ENCODE assay signal across 28 cellular contexts in genomic region chr1:153358691-153358975, GRCh38. TPM values are rescaled to one million over a fixed set of nuclear protein-coding genes. Genes with fewer than 3 reads are reported as not detected.
A peak's percentile ranks its signal among the peaks of the same experiment; 100 is the strongest.
DNase-seq lines count a peak whose midpoint lies in the region; ATAC-seq, FAIRE-seq and TF ChIP-seq lines count a peak whose summit lies in the region.
"Had no signal": no experiment of that assay in that cellular context is flagged by ENCODE, and none has a peak within 500 bp of the region (broad histone marks: within the 10 kb centered on the region; RNA-seq: fewer than 3 reads in every experiment).

No MANE protein-coding gene starts in this region.

- H3K27me3 ChIP-seq in GM23338 (ENCODE audit: insufficient read depth) (no peaks in the 10 kb centered on the region), adrenal gland (peaks cover 1% of the 10 kb centered on the region), esophagus squamous epithelium (no peaks in the 10 kb centered on the region), spleen (replicated peaks in 1 of 7) (peaks cover 0 to 14% (median 0%) of the 10 kb centered on the region in 7 donors), thyroid gland (no peaks in the 10 kb centered on the region)
- H3K27me3 ChIP-seq: pancreas, right lobe of liver had no signal

- ATAC-seq in GM23338 = no peak
- no peak for ATAC-seq in HG02763 (IDR thresholded peaks at IDR 0.05; ENCODE audit: unreplicated experiment)
- ATAC-seq: natural killer cell, pancreas had no signal

- 89% methylated on average over 3 of the region's 3 CpGs for WGBS in adrenal gland, 4 donors
- 59 to 72% methylated on average over 3 of the region's 3 CpGs for WGBS in esophagus squamous epithelium, 2 donors
- 71 to 92% (median 87%) methylated on average over 3 of the region's 3 CpGs for WGBS in spleen, 5 donors
- WGBS in thyroid gland, 2 donors = 82 to 89% methylated on average over 3 of the region's 3 CpGs

- H3K79me2 ChIP-seq in GM23338 (replicated peaks; ENCODE audit: insufficient read depth) = no peaks in the 10 kb centered on the region

- TF ChIP-seq CTCF in GM23338 (conservative IDR thresholded peaks at IDR 0.05; ENCODE audit: low read depth in 2 of 2) = no peak
- no peak for TF ChIP-seq CTCF in adrenal gland (IDR thresholded peaks at IDR 0.05)
- TF ChIP-seq CTCF in esophagus squamous epithelium (IDR thresholded peaks at IDR 0.05) = no peak
- no peak for TF ChIP-seq CTCF in spleen (IDR thresholded peaks at IDR 0.05 in 8 of 11, conservative IDR thresholded peaks at IDR 0.05 in 3 of 11)
- TF ChIP-seq CTCF in thyroid gland (IDR thresholded peaks at IDR 0.05) = no peak

- no peak overlapping the region for H3K27ac ChIP-seq in GM23338 (ENCODE audit: low read depth)
- H3K27ac ChIP-seq in adrenal gland = peak overlapping the region in 3 of 5 donors; percentile 19 to 82 (median 56)
- H3K27ac ChIP-seq in esophagus squamous epithelium = peak overlapping the region; percentile 86 to 94 (median 93)
- peak overlapping the region in 7 of 8 donors; percentile 71 to 95 (median 86) for H3K27ac ChIP-seq in spleen
- no peak overlapping the region for H3K27ac ChIP-seq in thyroid gland
- H3K27ac ChIP-seq: pancreas had no signal

- intact Hi-C loops in adrenal gland (cut with DNase I) (no loop called here), esophagus squamous epithelium (cut with DNase I) (loop anchor here (5.0 kb wide), 1 partner anchor 134 kb away; no protein-coding TSS in a partner anchor), spleen (cut with DNase I; ENCODE audit: low total_unique reads) (loop anchor here (10.0 kb wide), 1 partner anchor 206 kb away; the partner anchor contains the start of gene S100A2), thyroid gland (cut with DNase I) (no loop called here)

- H3K9me2 ChIP-seq in GM23338 (ENCODE audit: insufficient read depth) = no peaks in the 10 kb centered on the region; the same call in 1 of the 2 replicates

- peaks cover 8% of the 10 kb centered on the region; the same call in 1 of the 3 replicates for H3K4me1 Mint-ChIP-seq in GM23338
- peaks cover 0 to 4% of the 10 kb centered on the region in 2 donors for H3K4me1 Mint-ChIP-seq in immature natural killer cell

- DNase-seq in GM23338 (ENCODE audit: low spot score) = no peak
- peak in 2 of 7 donors; percentile 7 to 20 for DNase-seq in adrenal gland
- DNase-seq in esophagus squamous epithelium (lab: John Stamatoyannopoulos, UW) = no peak
- DNase-seq in spleen = peak; percentile 35
- DNase-seq in immature natural killer cell = no peak
- no peak for DNase-seq in H54 (ENCODE audit: insufficient read length, low spot score)
- no peak for DNase-seq in thyroid gland
- DNase-seq: activated CD4-positive, alpha-beta T cell treated with anti-CD3 and anti-CD28 coated beads for 48 hours; activated naive CD4-positive, alpha-beta T cell; activated T-cell treated with anti-CD3 and anti-CD28 coated beads, Interleukin-2, amount 50 U/mL, for 48 hours; COR-L47; DMS79 treated with DMSO at 0.1 percent for 48 hours; glutamatergic neuron; natural killer cell; NCI-H1694; NCI-H2171; NCI-H69; pancreas; trophoblast cell had no signal

- H4K20me1 ChIP-seq in GM23338 (replicated peaks; ENCODE audit: insufficient read depth) = no peaks in the 10 kb centered on the region

- TF ChIP-seq POLR2A in adrenal gland (IDR thresholded peaks at IDR 0.05) (no peak), esophagus squamous epithelium (IDR thresholded peaks at IDR 0.05) (no peak), spleen (IDR thresholded peaks at IDR 0.05) (no peak), H54 (IDR thresholded peaks at IDR 0.05; ENCODE audit: low read depth, low read length) (no peak), thyroid gland (IDR thresholded peaks at IDR 0.05) (no peak)

- H3K4me3 ChIP-seq in GM23338 (no peak overlapping the region), adrenal gland (peak overlapping the region in 1 of 4 donors; percentile 36), esophagus squamous epithelium (peak overlapping the region; percentile 33 to 64 (median 46)), spleen (peak overlapping the region in 6 of 8 donors; percentile 29 to 64 (median 42)), thyroid gland (replicated peaks in 1 of 3) (no peak overlapping the region)

- no peak overlapping the region for H3K4me2 ChIP-seq in GM23338

- H3K9me3 Mint-ChIP-seq in GM23338 = no peaks in the 10 kb centered on the region
- no peaks in the 10 kb centered on the region for H3K9me3 Mint-ChIP-seq in immature natural killer cell
- H3K9me3 Mint-ChIP-seq: natural killer cell; stimulated activated naive CD8-positive, alpha-beta T cell treated with anti-CD3 and anti-CD28 coated beads, Interleukin-15, Interleukin-2, amounts not matched to agents 100 ng/mL and 50 ng/mL, for 24 hours had no signal

- H2AFZ ChIP-seq in GM23338 = peak overlapping the region; percentile 74; the same call in 1 of the 2 replicates

- H3K4me3 Mint-ChIP-seq in GM23338 (no peak overlapping the region), immature natural killer cell (no peak overlapping the region)
- H3K4me3 Mint-ChIP-seq: natural killer cell; stimulated activated naive CD8-positive, alpha-beta T cell treated with anti-CD3 and anti-CD28 coated beads, Interleukin-15, Interleukin-2, amounts not matched to agents 100 ng/mL and 50 ng/mL, for 24 hours had no signal

- no peak for FAIRE-seq in H54 (lab: Jason Lieb, UNC)
- FAIRE-seq: colon, pancreas had no signal

- H3K36me3 ChIP-seq in GM23338 (ENCODE audit: insufficient read depth) (no peaks in the 10 kb centered on the region), adrenal gland (replicated peaks in 1 of 2) (no peaks in the 10 kb centered on the region), esophagus squamous epithelium (no peaks in the 10 kb centered on the region), spleen (peaks cover 0 to 27% (median 0%) of the 10 kb centered on the region in 6 donors), thyroid gland (no peaks in the 10 kb centered on the region)
- H3K36me3 ChIP-seq: pancreas, right lobe of liver had no signal

- no peaks in the 10 kb centered on the region for H3F3A ChIP-seq in GM23338 (replicated peaks; ENCODE audit: low read depth)

- H3K27ac Mint-ChIP-seq in GM23338 (no peak overlapping the region), immature natural killer cell (no peak overlapping the region)
- H3K27ac Mint-ChIP-seq: natural killer cell; stimulated activated naive CD8-positive, alpha-beta T cell treated with anti-CD3 and anti-CD28 coated beads, Interleukin-15, Interleukin-2, amounts not matched to agents 100 ng/mL and 50 ng/mL, for 24 hours had no signal

- H3K4me1 ChIP-seq in GM23338 (ENCODE audit: insufficient read depth) (no peaks in the 10 kb centered on the region), adrenal gland (replicated peaks in 1 of 2) (no peaks in the 10 kb centered on the region), esophagus squamous epithelium (peaks cover 21 to 75% (median 32%) of the 10 kb centered on the region in 3 donors), spleen (peaks cover 4 to 53% (median 15%) of the 10 kb centered on the region in 6 donors), thyroid gland (no peaks in the 10 kb centered on the region)
- H3K4me1 ChIP-seq: pancreas had no signal

- H3K9me3 ChIP-seq in adrenal gland (replicated peaks in 1 of 3) (no peaks in the 10 kb centered on the region), esophagus squamous epithelium (no peaks in the 10 kb centered on the region), spleen (no peaks in the 10 kb centered on the region), thyroid gland (no peaks in the 10 kb centered on the region)
- H3K9me3 ChIP-seq: pancreas, right lobe of liver had no signal

- H3K36me3 Mint-ChIP-seq in GM23338 (ENCODE audit: low read depth) (no peaks in the 10 kb centered on the region), immature natural killer cell (peaks cover 0 to 3% (median 0%) of the 10 kb centered on the region in 3 donors)
- H3K36me3 Mint-ChIP-seq: natural killer cell had no signal

- H3K27me3 Mint-ChIP-seq in GM23338 (ENCODE audit: insufficient read depth, low read depth, poor library complexity) (peaks cover 5% of the 10 kb centered on the region), immature natural killer cell (ENCODE audit: low read depth in 3 of 3) (peaks cover 0 to 8% (median 2%) of the 10 kb centered on the region in 3 donors)

RNA-seq across cellular contexts. Expression of gene S100A9, which starts 1.0 kb away (rescaled TPM):
- total RNA-seq in GM23338 (2014; rRNA removed; shearing (Covaris generic)) = not detected in 2 replicates
- not detected in 2 replicates for polyA plus RNA-seq in GM23338 (2016; fragmentation: Nextera tagmentation; extraction: Ambion mirVana)
- 100 to 1,000 TPM in 6 of 8 donors, 10 to 100 TPM in 2; 30.9 to 544 (median 192) TPM for total RNA-seq in adrenal gland
- polyA plus RNA-seq in adrenal gland = 100 to 1,000 TPM in 2 of 3 donors, 10 to 100 TPM in 1; 73.9 to 228 (median 151) TPM
- total RNA-seq in esophagus squamous epithelium = over 10,000 TPM; 15,145 to 90,256 (median 57,331) TPM
- total RNA-seq in spleen = 1,000 to 10,000 TPM in 6 of 7 donors, 100 to 1,000 TPM in 1; 961 to 6,984 (median 2,755) TPM
- 1,000 to 10,000 TPM in 2 of 3 donors, 100 to 1,000 TPM in 1; 947 to 4,509 (median 1,446) TPM for polyA plus RNA-seq in spleen
- 100 to 1,000 TPM in 1 of 3 donors, 10 to 100 TPM in 2; 38.1 to 109 (median 86.0) TPM for polyA plus RNA-seq in immature natural killer cell
- total RNA-seq in thyroid gland = 100 to 1,000 TPM in 1 of 4 donors, 10 to 100 TPM in 3; 36.2 to 285 (median 66.0) TPM
- total RNA-seq: H7, SK-MEL-5 had no signal
- polyA plus RNA-seq: BJ had no signal

RNA-seq across cellular contexts. Expression of gene PGLYRP4, which starts 10.0 kb away (rescaled TPM):
- not detected in 2 replicates for total RNA-seq in GM23338 (2014; rRNA removed; shearing (Covaris generic))
- not detected in 2 replicates for polyA plus RNA-seq in GM23338 (2016; fragmentation: Nextera tagmentation; extraction: Ambion mirVana)
- total RNA-seq in adrenal gland = not detected
- polyA plus RNA-seq in adrenal gland = not detected
- 10 to 100 TPM in 1 of 4 donors, 1 to 10 TPM in 3; 4.2 to 15.1 (median 6.9) TPM for total RNA-seq in esophagus squamous epithelium
- total RNA-seq in spleen = not detected
- polyA plus RNA-seq in spleen = under 1 TPM in 1 of 3 donors, not detected in 2; 0.18 TPM
- polyA plus RNA-seq in immature natural killer cell = not detected
- not detected for total RNA-seq in thyroid gland
- total RNA-seq: H7; natural killer cell; right lobe of liver; SK-MEL-5; T-helper 1 cell treated with Interleukin-12 subunit alpha and Interleukin-12 subunit beta and Interleukin-4 antibody, amounts not matched to agents 30 ng/mL and 1 ng/mL, for 36 hours had no signal
- polyA plus RNA-seq: adipose tissue, BJ, pancreas had no signal

RNA-seq across cellular contexts. Expression of gene S100A12, which starts 16.8 kb away (rescaled TPM):
- not detected in 2 replicates for total RNA-seq in GM23338 (2014; rRNA removed; shearing (Covaris generic))
- not detected in 2 replicates for polyA plus RNA-seq in GM23338 (2016; fragmentation: Nextera tagmentation; extraction: Ambion mirVana)
- 1 to 10 TPM in 5 of 8 donors, not detected in 3; 1.1 to 2.2 (median 1.4) TPM for total RNA-seq in adrenal gland
- 1 to 10 TPM; 4.7 to 9.1 (median 5.9) TPM for polyA plus RNA-seq in adrenal gland
- total RNA-seq in esophagus squamous epithelium = 100 to 1,000 TPM in 1 of 4 donors, 10 to 100 TPM in 3; 16.2 to 154 (median 49.0) TPM
- 1,000 to 10,000 TPM in 1 of 7 donors, 100 to 1,000 TPM in 6; 138 to 1,354 (median 270) TPM for total RNA-seq in spleen
- 100 to 1,000 TPM; 126 to 567 (median 139) TPM for polyA plus RNA-seq in spleen
- 1 to 10 TPM in 2 of 3 donors, under 1 TPM in 1; 0.87 to 3.8 (median 2.6) TPM for polyA plus RNA-seq in immature natural killer cell
- total RNA-seq in thyroid gland = not detected
- total RNA-seq: H7; SK-MEL-5; T-helper 1 cell treated with Interleukin-12 subunit alpha and Interleukin-12 subunit beta and Interleukin-4 antibody, amounts not matched to agents 30 ng/mL and 1 ng/mL, for 36 hours had no signal
- polyA plus RNA-seq: BJ had no signal

RNA-seq across cellular contexts. Expression of gene S100A8, which starts 32.2 kb away (rescaled TPM):
- total RNA-seq in GM23338 (2014; rRNA removed; shearing (Covaris generic)) = not detected in 2 replicates
- not detected in 2 replicates for polyA plus RNA-seq in GM23338 (2016; fragmentation: Nextera tagmentation; extraction: Ambion mirVana)
- 100 to 1,000 TPM in 2 of 8 donors, 10 to 100 TPM in 5, 1 to 10 TPM in 1; 3.4 to 257 (median 58.0) TPM for total RNA-seq in adrenal gland
- 100 to 1,000 TPM in 2 of 3 donors, 10 to 100 TPM in 1; 27.6 to 231 (median 164) TPM for polyA plus RNA-seq in adrenal gland
- total RNA-seq in esophagus squamous epithelium = over 10,000 TPM in 3 of 4 donors, 1,000 to 10,000 TPM in 1; 4,308 to 17,245 (median 15,998) TPM
- 1,000 to 10,000 TPM in 6 of 7 donors, 100 to 1,000 TPM in 1; 983 to 7,676 (median 1,629) TPM for total RNA-seq in spleen
- 1,000 to 10,000 TPM in 2 of 3 donors, 100 to 1,000 TPM in 1; 756 to 2,335 (median 1,287) TPM for polyA plus RNA-seq in spleen
- polyA plus RNA-seq in immature natural killer cell = 10 to 100 TPM; 20.3 to 43.5 (median 40.3) TPM
- total RNA-seq in thyroid gland = 10 to 100 TPM in 1 of 4 donors, 1 to 10 TPM in 2, not detected in 1; 2.8 to 35.6 (median 6.2) TPM
- total RNA-seq: H7; SK-MEL-5; T-helper 1 cell treated with Interleukin-12 subunit alpha and Interleukin-12 subunit beta and Interleukin-4 antibody, amounts not matched to agents 30 ng/mL and 1 ng/mL, for 36 hours had no signal
- polyA plus RNA-seq: BJ had no signal

RNA-seq across cellular contexts. Expression of gene PGLYRP3, which starts 45.9 kb away (rescaled TPM):
- not detected in 2 replicates for total RNA-seq in GM23338 (2014; rRNA removed; shearing (Covaris generic))
- polyA plus RNA-seq in GM23338 (2016; fragmentation: Nextera tagmentation; extraction: Ambion mirVana) (not detected in 2 replicates), adrenal gland (not detected), spleen (not detected), immature natural killer cell (not detected)
- total RNA-seq in adrenal gland (not detected), esophagus squamous epithelium (10 to 100 TPM; 14.3 to 44.0 (median 23.8) TPM), spleen (not detected), thyroid gland (not detected)
- total RNA-seq: H7; natural killer cell; pancreas; right lobe of liver; SK-MEL-5; T-helper 1 cell treated with Interleukin-12 subunit alpha and Interleukin-12 subunit beta and Interleukin-4 antibody, amounts not matched to agents 30 ng/mL and 1 ng/mL, for 36 hours had no signal
- polyA plus RNA-seq: adipose tissue, BJ, pancreas had no signal

Comparison
In these comparisons a context has a peak if more than half of its experiments do, and no peak if none do; other contexts are left out.
1. H3K27ac ChIP-seq: peak in adrenal gland (3 of 5), esophagus squamous epithelium (4 of 4) and spleen (7 of 8); none in GM23338 (single experiment) and thyroid gland (0 of 3).
2. H3K4me3 ChIP-seq: peak in esophagus squamous epithelium (4 of 4) and spleen (6 of 8); none in GM23338 (single experiment) and thyroid gland (0 of 3).
3. RNA of gene S100A9, which starts 1.0 kb away (total RNA-seq): 15,145 to 90,256 TPM in esophagus squamous epithelium, 961 to 6,984 TPM in spleen, 30.9 to 544 TPM in adrenal gland and 36.2 to 285 TPM in thyroid gland; not detected in GM23338; every median in the first group is over 10 times any median in the second.
4. RNA of gene S100A12, which starts 16.8 kb away (total RNA-seq): 138 to 1,354 TPM in spleen and 16.2 to 154 TPM in esophagus squamous epithelium; 1.1 to 2.2 TPM in adrenal gland, not detected in thyroid gland and not detected in GM23338; every median in the first group is over 4 times any median in the second.
5. intact Hi-C loops: an anchor here in esophagus squamous epithelium (5.0 kb wide) and spleen (10.0 kb wide); none called in adrenal gland and thyroid gland.